8 cellular contexts compared by ENCODE assay signal in genomic region chr19:36114763-36115452, GRCh38. TPM values are rescaled to one million over a fixed set of nuclear protein-coding genes. Genes with fewer than 3 reads are reported as not detected.
A peak's percentile ranks its signal among the peaks of the same experiment; 100 is the strongest.
DNase-seq lines count a peak whose midpoint lies in the region; ATAC-seq and TF ChIP-seq lines count a peak whose summit lies in the region.

Gene POLR2I, minus strand, starts transcription at chr19:36114875. Its CDS starts 19 bp downstream, at chr19:36114856.

- H3K4me2 ChIP-seq in Karpas-422 (ENCODE audit: low read depth, low read length, poor library complexity, severe bottlenecking): peak within 1 kb of the TSS; percentile 98

- H3K36me3 ChIP-seq in Karpas-422 (ENCODE audit: insufficient read depth, low read length): peaks cover 9% of the 10 kb centered on the region; the same call in 1 of the 2 replicates
- H3K36me3 ChIP-seq in esophagus muscularis mucosa: peaks cover 26 to 71% (median 61%) of the 10 kb centered on the region in 4 donors

- H3K9ac ChIP-seq in Karpas-422 (ENCODE audit: low read length): peak within 1 kb of the TSS; percentile 86

- H3K4me1 ChIP-seq in Karpas-422 (ENCODE audit: low read length) (peaks cover 48% of the 10 kb centered on the region), esophagus muscularis mucosa (peaks cover 23 to 53% (median 38%) of the 10 kb centered on the region in 4 donors)

- 1% methylated on average over 32 of the region's 59 CpGs for WGBS in esophagus muscularis mucosa

- H3K9me3 ChIP-seq in Karpas-422 (ENCODE audit: low read length) (no peaks in the 10 kb centered on the region), esophagus muscularis mucosa (no peaks in the 10 kb centered on the region)

- peak within 1 kb of the TSS; percentile 85 for H3K27ac ChIP-seq in Karpas-422 (ENCODE audit: low read length)
- peak within 1 kb of the TSS; percentile 88 to 96 (median 91) for H3K27ac ChIP-seq in esophagus muscularis mucosa (replicated peaks in 1 of 4)

- H3K4me3 ChIP-seq in Karpas-422 (ENCODE audit: low read length) (peak within 1 kb of the TSS; percentile 93), esophagus muscularis mucosa (peak within 1 kb of the TSS; percentile 72 to 80 (median 74))

- H3K79me2 ChIP-seq in Karpas-422 (ENCODE audit: low read length): peaks cover 25% of the 10 kb centered on the region

- peaks cover 29% of the 10 kb centered on the region; the same call in 1 of the 2 replicates for H4K20me1 ChIP-seq in Karpas-422 (ENCODE audit: insufficient read depth, low read depth, low read length)

- H2AFZ ChIP-seq in Karpas-422 (ENCODE audit: low read length): peak within 1 kb of the TSS; percentile 92; the same call in 1 of the 2 replicates

- TF ChIP-seq CTCF in esophagus muscularis mucosa (IDR thresholded peaks at IDR 0.05): no peak

- TF ChIP-seq EP300 in esophagus muscularis mucosa (IDR thresholded peaks at IDR 0.05): no peak

- H3K27me3 ChIP-seq in Karpas-422 (ENCODE audit: low read length) (no peaks in the 10 kb centered on the region), esophagus muscularis mucosa (no peaks in the 10 kb centered on the region)

- peak; percentile 99 for DNase-seq in DMS79 treated with DMSO at 0.1 percent for 48 hours (lab: John Stamatoyannopoulos, UW)
- DNase-seq in Karpas-422: peak; percentile 100
- peak; percentile 100 for DNase-seq in RKO (ENCODE audit: low spot score)
- peak; percentile 97 for DNase-seq in activated T-helper 1 cell treated with Interleukin-2 at 50 U/mL for 16 hours (ENCODE audit: low read depth)
- peak; percentile 100 for DNase-seq in esophagus muscularis mucosa (ENCODE audit: extremely low spot score)
- DNase-seq in myocyte (ENCODE audit: low read depth): peak; percentile 100
- DNase-seq in stimulated activated CD8-positive, alpha-beta memory T cell treated with anti-CD3 and anti-CD28 coated beads, Interleukin-7, amount 100 ng/mL, for 48 hours (ENCODE audit: extremely low read depth in 1 of 2, low read depth in 1 of 2): peak; percentile 96 to 99

- intact Hi-C loops in esophagus muscularis mucosa (cut with DNase I): loop anchor here (5.0 kb wide), 2 partner anchors 58 to 118 kb away; partner anchors contain the start of gene SDHAF1

- peak; percentile 76 for ATAC-seq in GM21825 (IDR thresholded peaks at IDR 0.05; ENCODE audit: unreplicated experiment)

- TF ChIP-seq POLR2A in esophagus muscularis mucosa (IDR thresholded peaks at IDR 0.05; ENCODE audit: low read depth): peak; percentile 65

- H3K9me2 ChIP-seq in Karpas-422 (replicated peaks; ENCODE audit: insufficient read depth, low read length): no peaks in the 10 kb centered on the region

RNA-seq across cellular contexts. Expression of gene POLR2I, which starts in this region (rescaled TPM):
- total RNA-seq in Karpas-422 (2014; rRNA removed; shearing (Covaris generic); ENCODE audit: low replicate concordance): 175 and 322 TPM in 2 replicates
- total RNA-seq in esophagus muscularis mucosa (100 to 1,000 TPM in 2 of 4 donors, 10 to 100 TPM in 2; 64.8 to 152 (median 85.7) TPM), myocyte (71.6 and 72.6 TPM in 2 replicates)
- polyA plus RNA-seq in myocyte (2012): 129 TPM

Comparison
In these comparisons a context has a peak if more than half of its experiments do, and no peak if none do; other contexts are left out.
1. Peak in every context shown above with its lines: DNase-seq, ATAC-seq, H3K4me3 ChIP-seq and H3K27ac ChIP-seq.